In genomic region chr6:32187725-32188380, GRCh38 we compare ENCODE assay signal across 6 cellular contexts. TPM values are rescaled to one million over a fixed set of nuclear protein-coding genes. Genes with fewer than 3 reads are reported as not detected.
DNase-seq lines count a peak whose midpoint lies in the region; ATAC-seq and TF ChIP-seq lines count a peak whose summit lies in the region.
"Not testable (repeated sequence)": the region's sequence is repeated elsewhere in the genome, so short reads cannot be mapped to it uniquely, and the experiment has no call there.

No MANE protein-coding gene starts in this region.

- H3K27ac Mint-ChIP-seq in CD14-positive monocyte (peak overlapping the region; percentile 61 to 95 (median 90)), naive B cell (peak overlapping the region in 5 of 6 donors; percentile 32 to 100 (median 93))
- H3K27ac Mint-ChIP-seq in activated naive CD8-positive, alpha-beta T cell, result peak overlapping the region; percentile 94
- peak overlapping the region; percentile 89 for H3K27ac Mint-ChIP-seq in stimulated activated naive B cell treated with anti-CD40 and anti-IgM and Interleukin-4, amounts not matched to agents 10 μg/mL and 1 μg/mL and 100 μg/mL, for 72 hours

- peak overlapping the region; percentile 52 to 71 for H3K4me3 Mint-ChIP-seq in CD14-positive monocyte
- peak overlapping the region; percentile 95 for H3K4me3 Mint-ChIP-seq in activated naive CD8-positive, alpha-beta T cell
- H3K4me3 Mint-ChIP-seq in naive B cell, result peak overlapping the region; percentile 65 to 99 (median 94)
- H3K4me3 Mint-ChIP-seq in stimulated activated naive B cell treated with anti-CD40 and anti-IgM and Interleukin-4, amounts not matched to agents 10 μg/mL and 1 μg/mL and 100 μg/mL, for 72 hours, result peak overlapping the region; percentile 35 to 90

- H3K27me3 Mint-ChIP-seq in CD14-positive monocyte (ENCODE audit: low read depth in 3 of 3); activated naive CD8-positive, alpha-beta T cell; naive B cell; stimulated activated naive B cell treated with anti-CD40 and anti-IgM and Interleukin-4, amounts not matched to agents 10 μg/mL and 1 μg/mL and 100 μg/mL, for 72 hours: not testable (repeated sequence)

- not testable (repeated sequence) for DNase-seq in CD14-positive monocyte (ENCODE audit: low spot score); epithelial cell of proximal tubule (ENCODE audit: low read depth); naive B cell; stimulated activated naive B cell treated with anti-CD40 and anti-IgM and Interleukin-4, amounts not matched to agents 10 μg/mL and 1 μg/mL and 100 μg/mL, for 72 hours
- peak in 1 of 3 donors; percentile 37 for DNase-seq in Peyer's patch

- peak overlapping the region in 3 of 4 donors; percentile 92 to 98 (median 97) for H3K27ac ChIP-seq in Peyer's patch

- H3K27me3 ChIP-seq in Peyer's patch, result not testable (repeated sequence)

- H3K36me3 ChIP-seq in Peyer's patch, result peaks cover 0 to 33% (median 0%) of the 10 kb centered on the region in 3 donors

- not testable (repeated sequence) for H3K9me3 ChIP-seq in Peyer's patch

- peaks cover 53 to 66% of the 10 kb centered on the region in 2 donors for H3K36me3 Mint-ChIP-seq in CD14-positive monocyte
- H3K36me3 Mint-ChIP-seq in activated naive CD8-positive, alpha-beta T cell, result peaks cover 11% of the 10 kb centered on the region
- peaks cover 16 to 41% of the 10 kb centered on the region in 2 donors for H3K36me3 Mint-ChIP-seq in naive B cell
- H3K36me3 Mint-ChIP-seq in stimulated activated naive B cell treated with anti-CD40 and anti-IgM and Interleukin-4, amounts not matched to agents 10 μg/mL and 1 μg/mL and 100 μg/mL, for 72 hours, result peaks cover 49 to 67% of the 10 kb centered on the region in 2 donors

- intact Hi-C loops in CD14-positive monocyte (cut with micrococcal nuclease), result not testable (repeated sequence)

- peaks cover 58% of the 10 kb centered on the region for H3K4me1 Mint-ChIP-seq in CD14-positive monocyte
- peaks cover 56% of the 10 kb centered on the region for H3K4me1 Mint-ChIP-seq in activated naive CD8-positive, alpha-beta T cell (ENCODE audit: low read depth)
- peaks cover 56 to 63% (median 59%) of the 10 kb centered on the region in 3 donors for H3K4me1 Mint-ChIP-seq in naive B cell
- H3K4me1 Mint-ChIP-seq in stimulated activated naive B cell treated with anti-CD40 and anti-IgM and Interleukin-4, amounts not matched to agents 10 μg/mL and 1 μg/mL and 100 μg/mL, for 72 hours, result peaks cover 46 to 76% of the 10 kb centered on the region in 2 donors

- peak overlapping the region in 2 of 4 donors; percentile 59 to 92 for H3K4me3 ChIP-seq in Peyer's patch
- H3K4me3 ChIP-seq in epithelial cell of proximal tubule (ENCODE audit: low read depth, low read length), result peak overlapping the region; percentile 82

- H3K4me1 ChIP-seq in Peyer's patch, result peaks cover 0 to 55% (median 6%) of the 10 kb centered on the region in 4 donors

- not testable (repeated sequence) for TF ChIP-seq POLR2A in Peyer's patch (IDR thresholded peaks at IDR 0.05)

- not testable (repeated sequence) for H3K9me3 Mint-ChIP-seq in CD14-positive monocyte; activated naive CD8-positive, alpha-beta T cell (ENCODE audit: low read depth); naive B cell; stimulated activated naive B cell treated with anti-CD40 and anti-IgM and Interleukin-4, amounts not matched to agents 10 μg/mL and 1 μg/mL and 100 μg/mL, for 72 hours

- not testable (repeated sequence) for ATAC-seq in naive B cell (ENCODE audit: low read depth in 2 of 2); stimulated activated naive B cell treated with anti-CD40 and anti-IgM and Interleukin-4, amounts not matched to agents 10 μg/mL and 1 μg/mL and 100 μg/mL, for 72 hours (replicated peaks)

- TF ChIP-seq CTCF in CD14-positive monocyte (IDR thresholded peaks at IDR 0.05); Peyer's patch (IDR thresholded peaks at IDR 0.05); epithelial cell of proximal tubule (conservative IDR thresholded peaks at IDR 0.05; ENCODE audit: low read depth, low read length): not testable (repeated sequence)

RNA-seq across cellular contexts. Expression of gene PBX2, which starts 2.1 kb away (rescaled TPM):
- polyA plus RNA-seq in CD14-positive monocyte (1 to 10 TPM; 1.9 to 4.0 TPM), naive B cell (ENCODE audit: low read depth in 6 of 6) (1 to 10 TPM in 5 of 6 donors, under 1 TPM in 1; 0.64 to 4.0 (median 3.1) TPM)
- total RNA-seq in Peyer's patch (10 to 100 TPM; 33.3 to 74.3 (median 64.4) TPM), epithelial cell of proximal tubule (38.3 and 44.5 TPM in 2 replicates)

RNA-seq across cellular contexts. Expression of gene AGER, which starts 3.8 kb away (rescaled TPM):
- under 1 TPM in 1 of 2 donors, not detected in 1; 0.60 TPM for polyA plus RNA-seq in CD14-positive monocyte
- total RNA-seq in Peyer's patch, result 10 to 100 TPM in 2 of 4 donors, 1 to 10 TPM in 2; 2.8 to 31.4 (median 9.2) TPM
- 0.80 and 1.4 TPM in 2 replicates for total RNA-seq in epithelial cell of proximal tubule
- 1 to 10 TPM in 1 of 6 donors, under 1 TPM in 3, not detected in 2; 0.32 to 1.1 (median 0.63) TPM for polyA plus RNA-seq in naive B cell (ENCODE audit: low read depth in 6 of 6)

RNA-seq across cellular contexts. Expression of gene GPSM3, which starts 4.6 kb away (rescaled TPM):
- 100 to 1,000 TPM in 1 of 2 donors, 10 to 100 TPM in 1; 86.1 to 101 TPM for polyA plus RNA-seq in CD14-positive monocyte
- total RNA-seq in Peyer's patch, result 10 to 100 TPM in 2 of 4 donors, 1 to 10 TPM in 2; 5.3 to 38.8 (median 10.3) TPM
- total RNA-seq in epithelial cell of proximal tubule, result 15.7 and 17.8 TPM in 2 replicates
- 100 to 1,000 TPM in 5 of 6 donors, 10 to 100 TPM in 1; 99.0 to 145 (median 125) TPM for polyA plus RNA-seq in naive B cell (ENCODE audit: low read depth in 6 of 6)

RNA-seq across cellular contexts. Expression of gene RNF5, which starts 9.6 kb away (rescaled TPM):
- polyA plus RNA-seq in CD14-positive monocyte, result 100 to 1,000 TPM in 1 of 2 donors, 10 to 100 TPM in 1; 83.5 to 108 TPM
- total RNA-seq in Peyer's patch, result 100 to 1,000 TPM in 3 of 4 donors, 10 to 100 TPM in 1; 84.2 to 199 (median 115) TPM
- total RNA-seq in epithelial cell of proximal tubule, result 66.6 and 79.9 TPM in 2 replicates
- polyA plus RNA-seq in naive B cell (ENCODE audit: low read depth in 6 of 6), result 100 to 1,000 TPM in 3 of 6 donors, 10 to 100 TPM in 3; 85.9 to 116 (median 102) TPM

RNA-seq across cellular contexts. Expression of gene AGPAT1, which starts 12.0 kb away (rescaled TPM):
- polyA plus RNA-seq in CD14-positive monocyte (10 to 100 TPM in 1 of 2 donors, 1 to 10 TPM in 1; 9.9 to 11.3 TPM), naive B cell (ENCODE audit: low read depth in 6 of 6) (10 to 100 TPM in 5 of 6 donors, 1 to 10 TPM in 1; 9.1 to 20.6 (median 13.1) TPM)
- total RNA-seq in Peyer's patch (100 to 1,000 TPM in 1 of 4 donors, 10 to 100 TPM in 3; 28.9 to 140 (median 90.7) TPM), epithelial cell of proximal tubule (57.1 and 72.2 TPM in 2 replicates)
